Comparison of ENCODE assay signal across 8 cellular contexts in the genomic region with DNA sequence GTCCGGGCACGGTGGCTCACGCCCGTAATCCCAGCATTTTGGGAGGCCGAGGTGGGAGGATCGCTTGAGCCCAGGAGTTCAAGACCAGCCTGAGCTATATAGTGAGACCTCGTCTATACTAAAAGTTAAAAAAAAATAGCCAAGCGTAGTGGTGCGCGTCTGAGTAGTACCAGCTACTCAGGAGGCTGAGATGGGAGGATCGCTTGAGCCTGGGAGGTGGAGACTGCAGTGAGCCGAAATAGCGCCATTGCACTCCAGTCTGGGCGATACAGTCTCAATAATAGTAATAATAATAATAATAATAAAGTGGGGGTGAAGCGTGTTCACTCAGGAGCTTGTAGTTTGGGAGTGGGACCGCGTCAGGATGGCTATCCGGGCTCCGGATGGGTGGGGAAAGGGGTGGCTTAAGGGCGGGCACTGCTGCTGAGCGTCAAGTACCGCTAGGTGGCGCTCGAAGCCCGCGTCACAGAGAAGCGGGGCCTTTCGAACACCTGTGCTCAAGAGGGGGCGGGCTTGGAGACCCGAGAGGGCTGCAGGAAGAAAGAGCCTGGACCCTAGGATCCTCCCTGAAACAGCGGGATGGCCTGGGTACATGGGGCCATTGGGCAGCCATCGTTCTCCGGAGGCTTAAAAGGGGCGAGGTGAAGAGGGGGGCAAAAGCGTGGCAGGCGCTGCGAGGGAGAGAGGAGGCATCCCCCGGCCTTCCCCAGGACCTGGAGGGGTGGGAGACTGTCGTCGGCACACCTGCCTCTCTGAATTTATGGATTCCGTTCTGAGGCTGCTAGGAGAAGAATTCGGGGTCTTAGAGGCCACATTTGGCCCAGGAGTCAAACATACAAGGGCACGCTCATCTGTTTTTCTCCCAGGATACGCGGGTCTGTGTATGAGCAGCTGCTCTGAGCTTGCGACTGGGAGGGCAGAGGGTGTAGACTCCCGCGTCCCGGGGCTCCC. TPM values are rescaled to one million over a fixed set of nuclear protein-coding genes. Genes with fewer than 3 reads are reported as not detected.
A peak's percentile ranks its signal among the peaks of the same experiment; 100 is the strongest.
DNase-seq lines count a peak whose midpoint lies in the region; ATAC-seq and TF ChIP-seq lines count a peak whose summit lies in the region.

No MANE protein-coding gene starts in this region.

- TF ChIP-seq CTCF in GM12864 (IDR thresholded peaks at IDR 0.05; ENCODE audit: low read depth, low read length, missing control alignments) (peak; percentile 86), glutamatergic neuron (IDR thresholded peaks at IDR 0.05; ENCODE audit: partially characterized antibody, unreplicated experiment) (peak; percentile 93)

- H3K27me3 ChIP-seq in SJSA1 (replicated peaks): peaks cover 96% of the 10 kb centered on the region

- H3K4me3 Mint-ChIP-seq in IgD-negative memory B cell: peak overlapping the region; percentile 38 to 92 (median 71)
- H3K4me3 Mint-ChIP-seq in glutamatergic neuron (ENCODE audit: unreplicated experiment): peak overlapping the region; percentile 83

- H3K36me3 Mint-ChIP-seq in IgD-negative memory B cell (no peaks in the 10 kb centered on the region), glutamatergic neuron (ENCODE audit: unreplicated experiment) (no peaks in the 10 kb centered on the region)

- no peak overlapping the region for H3K27ac ChIP-seq in SJSA1

- H3K4me1 Mint-ChIP-seq in IgD-negative memory B cell (peaks cover 17 to 32% (median 19%) of the 10 kb centered on the region in 3 donors), glutamatergic neuron (ENCODE audit: low read depth, unreplicated experiment) (peaks cover 10% of the 10 kb centered on the region)

- 0 out of 2 replicates have a peak, but pooled peaks cover 4% of the 10 kb centered on the region for H3K9me3 ChIP-seq in SJSA1 (replicated peaks)

- H3K27me3 Mint-ChIP-seq in IgD-negative memory B cell: peaks cover 74% of the 10 kb centered on the region
- peaks cover 26% of the 10 kb centered on the region for H3K27me3 Mint-ChIP-seq in glutamatergic neuron (ENCODE audit: unreplicated experiment)

- ATAC-seq in HG03196 (IDR thresholded peaks at IDR 0.05; ENCODE audit: unreplicated experiment): no peak

- no peak for DNase-seq in GM12864 (ENCODE audit: low read depth)
- DNase-seq in SJSA1 (ENCODE audit: low read depth in 1 of 2, low spot score in 2 of 2): peak; percentile 47 to 67
- peak; percentile 70 for DNase-seq in activated gamma-delta T cell treated with Interleukin-2 at 50 U/mL for 16 hours
- DNase-seq in glutamatergic neuron: peak; percentile 87
- DNase-seq in retina: peak; percentile 85
- no peak for DNase-seq in epidermal melanocyte (ENCODE audit: insufficient read length, low spot score)

- H3K4me1 ChIP-seq in SJSA1 (replicated peaks): peaks cover 10% of the 10 kb centered on the region

- H3K4me3 ChIP-seq in GM12864 (ENCODE audit: low read depth, low read length) (no peak overlapping the region), SJSA1 (no peak overlapping the region)

- H3K9me3 Mint-ChIP-seq in IgD-negative memory B cell (peaks cover 0 to 3% (median 0%) of the 10 kb centered on the region in 3 donors), glutamatergic neuron (ENCODE audit: unreplicated experiment) (peaks cover 4% of the 10 kb centered on the region)

- H3K36me3 ChIP-seq in SJSA1: no peaks in the 10 kb centered on the region

- H3K27ac Mint-ChIP-seq in IgD-negative memory B cell: peak overlapping the region; percentile 65 to 98 (median 74)
- no peak overlapping the region for H3K27ac Mint-ChIP-seq in glutamatergic neuron (ENCODE audit: unreplicated experiment)

RNA-seq across cellular contexts. Expression of a gene that starts 14.5 kb away (rescaled TPM):
- polyA plus RNA-seq in IgD-negative memory B cell: not detected
- total RNA-seq in SJSA1 (2014; rRNA removed; shearing (Covaris generic)): not detected in 2 replicates
- not detected for total RNA-seq in glutamatergic neuron (ENCODE audit: unreplicated experiment)

Comparison
In these comparisons a context has a peak if more than half of its experiments do, and no peak if none do; other contexts are left out.
1. DNase-seq: peak in SJSA1 (2 of 2), activated gamma-delta T cell treated with Interleukin-2 at 50 U/mL for 16 hours (single experiment), glutamatergic neuron (single experiment) and retina (single experiment); none in GM12864 (single experiment) and epidermal melanocyte (single experiment).